1 cellular context compared by ENCODE assay signal in genomic region chr1:223711838-223712183, GRCh38.
TF ChIP-seq lines count a peak whose summit lies in the region.

No MANE protein-coding gene starts in this region.

TF ChIP-seq in HEK293, 187 proteins besides CTCF, POLR2A, EP300 and RAD21 (continued from another document and continues in another):
- no peak for TF ChIP-seq PRDM6 (tag by site-specific recombination; IDR thresholded peaks at IDR 0.05)
- no peak for TF ChIP-seq HOXC10 (CRISPR knock-in tag; IDR thresholded peaks at IDR 0.05)
- no peak for TF ChIP-seq ZNF292 (tag by site-specific recombination; IDR thresholded peaks at IDR 0.05; ENCODE audit: borderline replicate concordance, low read depth)
- no peak for TF ChIP-seq ZNF426 (tag by site-specific recombination; IDR thresholded peaks at IDR 0.05)
- no peak for TF ChIP-seq ZNF350 (tag by site-specific recombination; IDR thresholded peaks at IDR 0.05)
- TF ChIP-seq ZSCAN30 (tag by site-specific recombination; IDR thresholded peaks at IDR 0.05), result no peak; the same call in 1 of the 2 replicates
- no peak for TF ChIP-seq ZNF521 (tag by site-specific recombination; IDR thresholded peaks at IDR 0.05)
- TF ChIP-seq PRDM1 (tag by site-specific recombination; IDR thresholded peaks at IDR 0.05), result no peak
- TF ChIP-seq ZNF18 (tag by site-specific recombination; IDR thresholded peaks at IDR 0.05), result no peak
- no peak for TF ChIP-seq PBX3 (CRISPR knock-in tag; IDR thresholded peaks at IDR 0.05)
- TF ChIP-seq ZNF112 (tag by site-specific recombination; IDR thresholded peaks at IDR 0.05), result no peak
- TF ChIP-seq ZNF133 (tag by site-specific recombination; IDR thresholded peaks at IDR 0.05), result no peak
- TF ChIP-seq ZNF138 (tag by site-specific recombination; IDR thresholded peaks at IDR 0.05; ENCODE audit: borderline replicate concordance), result no peak
- TF ChIP-seq EGR2 (tag by site-specific recombination; IDR thresholded peaks at IDR 0.05; ENCODE audit: low read depth), result no peak
- TF ChIP-seq ZNF692 (tag by site-specific recombination; IDR thresholded peaks at IDR 0.05), result no peak; the same call in 1 of the 2 replicates
- no peak for TF ChIP-seq ZNF600 (tag by site-specific recombination; IDR thresholded peaks at IDR 0.05)
- TF ChIP-seq ZNF223 (tag by site-specific recombination; IDR thresholded peaks at IDR 0.05), result peak; percentile 73
- peak; percentile 88 for TF ChIP-seq ZNF580 (tag by site-specific recombination; IDR thresholded peaks at IDR 0.05)
- TF ChIP-seq ZNF114 (tag by site-specific recombination; IDR thresholded peaks at IDR 0.05), result no peak
- TF ChIP-seq ZNF26 (tag by site-specific recombination; IDR thresholded peaks at IDR 0.05), result no peak
- TF ChIP-seq ZNF202 (tag by site-specific recombination; IDR thresholded peaks at IDR 0.05; ENCODE audit: borderline replicate concordance), result no peak; the same call in 1 of the 2 replicates
- TF ChIP-seq ZNF473 (tag by site-specific recombination; IDR thresholded peaks at IDR 0.05), result no peak
- peak; percentile 18; the same call in 1 of the 2 replicates for TF ChIP-seq BCL11B (tag by site-specific recombination; IDR thresholded peaks at IDR 0.05; ENCODE audit: low read depth)
- peak; percentile 28; the same call in 1 of the 2 replicates for TF ChIP-seq KLF1 (tag by site-specific recombination; IDR thresholded peaks at IDR 0.05)
- no peak for TF ChIP-seq ZNF148 (tag by site-specific recombination; IDR thresholded peaks at IDR 0.05; ENCODE audit: borderline replicate concordance)
- no peak for TF ChIP-seq ZNF10 (tag by site-specific recombination; IDR thresholded peaks at IDR 0.05)
- TF ChIP-seq ZNF398 (tag by site-specific recombination; IDR thresholded peaks at IDR 0.05), result no peak
- TF ChIP-seq INSM2 (tag by site-specific recombination; IDR thresholded peaks at IDR 0.05), result 0 out of 2 replicates have a peak, but pooled peaks have one; percentile 47
- TF ChIP-seq ZNF280C (tag by site-specific recombination; IDR thresholded peaks at IDR 0.05), result no peak
- TF ChIP-seq ZNF169 (tag by site-specific recombination; IDR thresholded peaks at IDR 0.05), result no peak
- no peak; the same call in 1 of the 2 replicates for TF ChIP-seq OVOL3 (tag by site-specific recombination; IDR thresholded peaks at IDR 0.05)
- peak; percentile 100 for TF ChIP-seq ZNF664 (tag by site-specific recombination; IDR thresholded peaks at IDR 0.05)
- no peak for TF ChIP-seq ZNF354C (tag by site-specific recombination; IDR thresholded peaks at IDR 0.05; ENCODE audit: borderline replicate concordance, low read depth)
- TF ChIP-seq ZNF488 (tag by site-specific recombination; IDR thresholded peaks at IDR 0.05), result 0 out of 2 replicates have a peak, but pooled peaks have one; percentile 9
- no peak for TF ChIP-seq ZFP41 (tag by site-specific recombination; IDR thresholded peaks at IDR 0.05; ENCODE audit: borderline replicate concordance)
- peak; percentile 66; the same call in 1 of the 2 replicates for TF ChIP-seq WT1 (tag by site-specific recombination; IDR thresholded peaks at IDR 0.05)
- TF ChIP-seq ZNF776 (tag by site-specific recombination; IDR thresholded peaks at IDR 0.05; ENCODE audit: borderline replicate concordance), result no peak
- no peak for TF ChIP-seq ZNF529 (tag by site-specific recombination; IDR thresholded peaks at IDR 0.05; ENCODE audit: insufficient replicate concordance)
- TF ChIP-seq GLIS2 (tag by site-specific recombination; IDR thresholded peaks at IDR 0.05), result no peak
- peak; percentile 74; the same call in 1 of the 2 replicates for TF ChIP-seq ZSCAN23 (tag by site-specific recombination; IDR thresholded peaks at IDR 0.05)
- peak; percentile 91 for TF ChIP-seq ZNF239 (tag by site-specific recombination; IDR thresholded peaks at IDR 0.05)
- TF ChIP-seq ZFP69B (tag by site-specific recombination; IDR thresholded peaks at IDR 0.05), result no peak; the same call in 1 of the 2 replicates
- TF ChIP-seq ZNF266 (tag by site-specific recombination; IDR thresholded peaks at IDR 0.05; ENCODE audit: low read depth), result no peak
- no peak for TF ChIP-seq ZBTB44 (tag by site-specific recombination; IDR thresholded peaks at IDR 0.05)
